Comparison of ENCODE assay signal across 23 cellular contexts in the genomic region with DNA sequence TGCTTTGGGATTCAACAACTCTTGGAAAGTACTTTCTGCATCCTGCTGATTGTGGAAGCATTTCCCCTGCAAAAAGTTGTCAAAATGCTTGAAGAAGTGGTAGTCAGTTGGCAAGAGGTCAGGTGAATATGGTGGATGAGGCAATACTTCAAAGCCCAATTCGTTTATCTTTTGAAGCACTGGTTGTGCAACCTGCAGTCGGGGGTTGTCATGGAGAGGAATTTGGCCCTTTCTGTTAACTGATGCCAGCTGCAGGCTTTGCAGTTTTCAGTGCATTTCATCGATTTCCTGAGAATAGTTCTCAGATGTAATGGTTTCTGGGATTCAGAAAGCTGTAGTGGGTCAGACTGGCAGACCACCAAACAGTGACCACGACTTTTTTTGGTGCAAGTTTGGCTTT. TPM values are rescaled to one million over a fixed set of nuclear protein-coding genes. Genes with fewer than 3 reads are reported as not detected.
DNase-seq lines count a peak whose midpoint lies in the region; ATAC-seq and TF ChIP-seq lines count a peak whose summit lies in the region.
"Had no signal": no experiment of that assay in that cellular context is flagged by ENCODE, and none has a peak within 500 bp of the region (broad histone marks: within the 10 kb centered on the region; RNA-seq: fewer than 3 reads in every experiment).

No MANE protein-coding gene starts in this region.

- H3K4me1 ChIP-seq in adipocyte (ENCODE audit: control insufficient read depth, insufficient read depth, low read length): peaks cover 5% of the 10 kb centered on the region

- H3K9ac ChIP-seq in adipocyte (ENCODE audit: low read length): no peak overlapping the region

- no peak overlapping the region for H3K4me3 ChIP-seq in adipocyte (ENCODE audit: low read length)
- H3K4me3 ChIP-seq: left ventricle myocardium inferior, mucosa of descending colon had no signal

- no peaks in the 10 kb centered on the region for H3K9me3 ChIP-seq in adipocyte (ENCODE audit: control insufficient read depth, low read length)
- H3K9me3 ChIP-seq: left ventricle myocardium inferior, mucosa of descending colon had no signal

- DNase-seq in M059J (ENCODE audit: low read depth): peak; percentile 7
- DNase-seq in adipocyte (ENCODE audit: low read depth): peak; percentile 2
- peak; percentile 2 for DNase-seq in fibroblast of peridontal ligament (ENCODE audit: extremely low read depth)
- DNase-seq in omental fat pad (ENCODE audit: low spot score): no peak
- DNase-seq in hepatic stellate cell (ENCODE audit: low spot score): no peak
- DNase-seq: activated CD4-positive, alpha-beta T cell treated with anti-CD3 and anti-CD28 coated beads for 36 hours; activated CD8-positive, alpha-beta memory T cell treated with anti-CD3 and anti-CD28 coated beads, Interleukin-2, amount 10 ng/mL, durations not matched to agents 7 days and 5 days; activated naive CD8-positive, alpha-beta T cell treated with anti-CD3 and anti-CD28 coated beads, Interleukin-2, amount 10 ng/mL, durations not matched to agents 7 days and 5 days; brain microvascular endothelial cell; CD8-positive, alpha-beta memory T cell; DMS79 treated with DMSO at 0.1 percent for 48 hours; glutamatergic neuron; left ventricle myocardium inferior; mucosa of descending colon; NCI-H146; SIG-M5; stimulated activated CD4-positive, alpha-beta T cell treated with anti-CD3 and anti-CD28 coated beads, Interleukin-12 subunit alpha, Interleukin-12 subunit beta, amount 100 ng/mL, for 4 hours; T-cell had no signal

- TF ChIP-seq CTCF in omental fat pad (IDR thresholded peaks at IDR 0.05): no peak

- ATAC-seq in omental fat pad (ENCODE audit: low FRiP score): peak; percentile 42
- ATAC-seq in GM21723 (IDR thresholded peaks at IDR 0.05; ENCODE audit: unreplicated experiment): no peak
- no peak for ATAC-seq in HG03025 (IDR thresholded peaks at IDR 0.05; ENCODE audit: low FRiP score, unreplicated experiment)
- ATAC-seq in HG02938 (IDR thresholded peaks at IDR 0.05; ENCODE audit: unreplicated experiment): no peak
- ATAC-seq: activated CD4-positive, alpha-beta T cell treated with anti-CD3 and anti-CD28 coated beads for 36 hours; activated CD8-positive, alpha-beta memory T cell treated with anti-CD3 and anti-CD28 coated beads, Interleukin-2, amount 10 ng/mL, durations not matched to agents 7 days and 5 days; esophagus mucosa; mucosa of descending colon; T-cell had no signal

- H3K36me3 ChIP-seq in adipocyte (ENCODE audit: control insufficient read depth, insufficient read depth, low read length, severe bottlenecking): no peaks in the 10 kb centered on the region
- H3K36me3 ChIP-seq: brain microvascular endothelial cell, left ventricle myocardium inferior had no signal

- peaks cover 5% of the 10 kb centered on the region for H3K27me3 ChIP-seq in adipocyte (replicated peaks; ENCODE audit: control insufficient read depth, insufficient read depth, low read length)
- H3K27me3 ChIP-seq: brain microvascular endothelial cell had no signal

RNA-seq across cellular contexts. Expression of gene GJA5, which starts 47.6 kb away (rescaled TPM):
- 1.3 and 2.6 TPM in 2 replicates for total RNA-seq in M059J (2014; rRNA removed; shearing (Covaris generic))
- 10 to 100 TPM; 14.2 to 63.2 (median 39.6) TPM for total RNA-seq in omental fat pad
- total RNA-seq: activated CD4-positive, alpha-beta T cell treated with anti-CD3 and anti-CD28 coated beads for 36 hours; activated CD8-positive, alpha-beta memory T cell treated with anti-CD3 and anti-CD28 coated beads, Interleukin-2, amount 10 ng/mL, durations not matched to agents 7 days and 5 days; activated naive CD8-positive, alpha-beta T cell treated with anti-CD3 and anti-CD28 coated beads, Interleukin-2, amount 10 ng/mL, durations not matched to agents 7 days and 5 days; activated T-helper 1 cell treated with anti-CD3 and anti-CD28 coated beads, Interleukin-12 subunit alpha, Interleukin-12 subunit beta, Interleukin-2, Interleukin-4 antibody, amounts not matched to agents 30 ng/mL and 10 ng/mL and 1 ng/mL, durations not matched to agents 14 hours and 24 hours and 36 hours; CD8-positive, alpha-beta memory T cell; T-cell had no signal

Comparison
In these comparisons a context has a peak if more than half of its experiments do, and no peak if none do; other contexts are left out.
1. DNase-seq: peak in M059J (single experiment), adipocyte (single experiment) and fibroblast of peridontal ligament (single experiment); none in omental fat pad (single experiment) and hepatic stellate cell (single experiment).